In genomic region chr3:133467780-133468179, GRCh38 we compare ENCODE assay signal across 10 cellular contexts.
"Had no signal": no experiment of that assay in that cellular context is flagged by ENCODE, and none has a peak within 500 bp of the region (broad histone marks: within the 10 kb centered on the region; RNA-seq: fewer than 3 reads in every experiment).

No MANE protein-coding gene starts in this region.

- H3K36me3 Mint-ChIP-seq: memory B cell had no signal

- H3K36me3 ChIP-seq: ascending aorta, transverse colon had no signal

- ATAC-seq: foreskin keratinocyte, left lobe of liver had no signal

- H3K9me3 ChIP-seq: ascending aorta, transverse colon had no signal

- H3K27ac Mint-ChIP-seq: memory B cell had no signal

- H3K27me3 ChIP-seq: ascending aorta, foreskin keratinocyte, transverse colon had no signal

- DNase-seq: activated CD4-positive, alpha-beta T cell treated with anti-CD3 and anti-CD28 coated beads for 1 hour; activated CD4-positive, alpha-beta T cell treated with anti-CD3 and anti-CD28 coated beads, Interleukin-2, amount 50 U/mL, for 48 hours; activated naive CD4-positive, alpha-beta T cell; foreskin keratinocyte; retina; transverse colon had no signal

- H3K27ac ChIP-seq: ascending aorta, foreskin keratinocyte, skin epidermis had no signal

- H3K9me3 Mint-ChIP-seq: memory B cell had no signal

- H3K27me3 Mint-ChIP-seq: memory B cell had no signal

- H3K4me1 ChIP-seq: foreskin keratinocyte had no signal

- H3K4me3 ChIP-seq: ascending aorta, skin epidermis, transverse colon had no signal
